Comparison of ENCODE assay signal across 8 cellular contexts in genomic region chr2:190881480-190882326, GRCh38. TPM values are rescaled to one million over a fixed set of nuclear protein-coding genes. Genes with fewer than 3 reads are reported as not detected.
DNase-seq lines count a peak whose midpoint lies in the region; TF ChIP-seq lines count a peak whose summit lies in the region.

No MANE protein-coding gene starts in this region.

- no peak for TF ChIP-seq EP300 in transverse colon (IDR thresholded peaks at IDR 0.05; ENCODE audit: low read depth)

- TF ChIP-seq CTCF in MM.1S (IDR thresholded peaks at IDR 0.05; ENCODE audit: low read length): no peak
- TF ChIP-seq CTCF in glutamatergic neuron (IDR thresholded peaks at IDR 0.05; ENCODE audit: partially characterized antibody, unreplicated experiment): no peak
- TF ChIP-seq CTCF in parathyroid adenoma (IDR thresholded peaks at IDR 0.05): no peak
- TF ChIP-seq CTCF in transverse colon (IDR thresholded peaks at IDR 0.05): peak in 2 of 5 experiments; percentile 6 to 11

- H3K79me2 ChIP-seq in MM.1S (ENCODE audit: low read length) (peaks cover 62% of the 10 kb centered on the region), parathyroid adenoma (peaks cover 33% of the 10 kb centered on the region)

- peaks cover 25% of the 10 kb centered on the region for H4K20me1 ChIP-seq in MM.1S (ENCODE audit: insufficient read depth, low read length)

- H3K36me3 Mint-ChIP-seq in glutamatergic neuron (ENCODE audit: unreplicated experiment): no peaks in the 10 kb centered on the region

- peak overlapping the region; percentile 92 for H3K4me3 ChIP-seq in MM.1S (ENCODE audit: low read length)
- H3K4me3 ChIP-seq in parathyroid adenoma (ENCODE audit: low read depth, low read length): peak overlapping the region; percentile 85
- H3K4me3 ChIP-seq in transverse colon: peak overlapping the region; percentile 70 to 96 (median 90)

- in situ Hi-C loops in transverse colon (cut with MboI; ENCODE audit: low pct_ligation_motif_present in 1 of 4, low pct_unique_long_range_greater_than_20kb in 1 of 4, low sequenced_read_pairs in 3 of 4): loop anchor here in 1 of 4 donors (25.0 kb wide), 1 partner anchor 131 kb away; the partner anchor contains the start of gene STAT1

- H3K27ac Mint-ChIP-seq in glutamatergic neuron (ENCODE audit: unreplicated experiment): peak overlapping the region; percentile 95

- 0% methylated on average over 5 to 47 of the region's 56 CpGs for WGBS in transverse colon (ENCODE audit: low coverage in 1 of 2), 2 donors

- H3K4me3 Mint-ChIP-seq in glutamatergic neuron (ENCODE audit: unreplicated experiment): peak overlapping the region; percentile 94

- peak; percentile 73 for TF ChIP-seq POLR2A in transverse colon (IDR thresholded peaks at IDR 0.05)

- no peaks in the 10 kb centered on the region for H3K27me3 ChIP-seq in MM.1S (replicated peaks; ENCODE audit: insufficient read depth, low read length)
- no peaks in the 10 kb centered on the region for H3K27me3 ChIP-seq in parathyroid adenoma (ENCODE audit: control insufficient read depth, insufficient read depth, low read length)
- H3K27me3 ChIP-seq in transverse colon: no peaks in the 10 kb centered on the region

- peaks cover 18% of the 10 kb centered on the region for H3F3A ChIP-seq in MM.1S (ENCODE audit: insufficient read depth, low read length)

- intact Hi-C loops in transverse colon (cut with DNase I; ENCODE audit: low total_unique reads): no loop called here

- H3K9me3 Mint-ChIP-seq in glutamatergic neuron (ENCODE audit: unreplicated experiment): peaks cover 15% of the 10 kb centered on the region

- peaks cover 6% of the 10 kb centered on the region for H3K27me3 Mint-ChIP-seq in glutamatergic neuron (ENCODE audit: unreplicated experiment)

- H3K4me1 Mint-ChIP-seq in glutamatergic neuron (ENCODE audit: low read depth, unreplicated experiment): peaks cover 17% of the 10 kb centered on the region

- H3K4me1 ChIP-seq in MM.1S (ENCODE audit: low read length): peaks cover 16% of the 10 kb centered on the region
- peaks cover 3% of the 10 kb centered on the region for H3K4me1 ChIP-seq in parathyroid adenoma
- peaks cover 3 to 46% (median 22%) of the 10 kb centered on the region in 4 donors for H3K4me1 ChIP-seq in transverse colon

- H3K36me3 ChIP-seq in MM.1S (replicated peaks; ENCODE audit: insufficient read depth, low read length): no peaks in the 10 kb centered on the region; the same call in 1 of the 2 replicates
- H3K36me3 ChIP-seq in parathyroid adenoma (ENCODE audit: control insufficient read depth, insufficient read depth, low read length): no peaks in the 10 kb centered on the region
- H3K36me3 ChIP-seq in transverse colon: no peaks in the 10 kb centered on the region

- H3K27ac ChIP-seq in MM.1S (ENCODE audit: low read length): peak overlapping the region; percentile 99
- peak overlapping the region; percentile 97 for H3K27ac ChIP-seq in parathyroid adenoma
- H3K27ac ChIP-seq in transverse colon: peak overlapping the region; percentile 98 to 99 (median 98)

- H3K4me2 ChIP-seq in MM.1S (ENCODE audit: low read depth, low read length) (peak overlapping the region; percentile 77), parathyroid adenoma (ENCODE audit: low read length) (peak overlapping the region; percentile 84)

- H2AFZ ChIP-seq in MM.1S (ENCODE audit: low read length): peak overlapping the region; percentile 21; the same call in 1 of the 2 replicates
- H2AFZ ChIP-seq in parathyroid adenoma: peak overlapping the region; percentile 82

- DNase-seq in GDM1 (lab: John Stamatoyannopoulos, UW) (peak; percentile 79), HCEC 1CT (peak; percentile 89), MM.1S (peak; percentile 91), SK-N-DZ (ENCODE audit: low spot score) (peak; percentile 73), glutamatergic neuron (peak; percentile 74), transverse colon (peak; percentile 77)
- DNase-seq in activated naive CD4-positive, alpha-beta T cell treated with anti-CD3 and anti-CD28 coated beads, Interleukin-2, amount 50 U/mL, for 16 hours: peak; percentile 70

- H3K9ac ChIP-seq in MM.1S (ENCODE audit: low read length) (peak overlapping the region; percentile 94), parathyroid adenoma (peak overlapping the region; percentile 77)

- no peaks in the 10 kb centered on the region for H3K9me3 ChIP-seq in MM.1S (replicated peaks; ENCODE audit: insufficient read depth, low read length)
- no peaks in the 10 kb centered on the region for H3K9me3 ChIP-seq in parathyroid adenoma (ENCODE audit: control insufficient read depth, low read length)
- no peaks in the 10 kb centered on the region for H3K9me3 ChIP-seq in transverse colon

- no peaks in the 10 kb centered on the region for H3K9me2 ChIP-seq in MM.1S (replicated peaks; ENCODE audit: insufficient read depth, low read length)

RNA-seq across cellular contexts. Expression of gene GLS, which starts 1.1 kb away (rescaled TPM):
- polyA plus RNA-seq in SK-N-DZ (2014; cell fraction: cytosol; rRNA removed): 52.6 and 63.5 TPM in 2 replicates
- polyA plus RNA-seq in SK-N-DZ (2014; cell fraction: nucleus; rRNA removed): 85.3 and 121 TPM in 2 replicates
- total RNA-seq in glutamatergic neuron (ENCODE audit: unreplicated experiment) (120 TPM), transverse colon (100 to 1,000 TPM in 1 of 4 donors, 10 to 100 TPM in 3; 58.0 to 141 (median 68.7) TPM)

Comparison
In these comparisons a context has a peak if more than half of its experiments do, and no peak if none do; other contexts are left out.
1. Peak in every context shown above with its lines: DNase-seq, H3K4me3 ChIP-seq and H3K27ac ChIP-seq.